1 cellular context compared by ENCODE assay signal in genomic region chr9:99998266-99998665, GRCh38.
A peak's percentile ranks its signal among the peaks of the same experiment; 100 is the strongest.
TF ChIP-seq lines count a peak whose summit lies in the region.

No MANE protein-coding gene starts in this region.

TF ChIP-seq in H1, 55 proteins besides CTCF, POLR2A, EP300 and RAD21:
- TF ChIP-seq MAX (IDR thresholded peaks at IDR 0.05) (peak; percentile 74; the same call in 1 of the 2 replicates), TAF1 (IDR thresholded peaks at IDR 0.05; ENCODE audit: low read depth, low read length) (no peak), E2F6 (IDR thresholded peaks at IDR 0.05) (peak; percentile 52)
